ENCODE assay signal across 12 cellular contexts in genomic region chr1:97906567-97907228, GRCh38. TPM values are rescaled to one million over a fixed set of nuclear protein-coding genes. Genes with fewer than 3 reads are reported as not detected.
DNase-seq lines count a peak whose midpoint lies in the region; FAIRE-seq and TF ChIP-seq lines count a peak whose summit lies in the region.
"Had no signal": no experiment of that assay in that cellular context is flagged by ENCODE, and none has a peak within 500 bp of the region (broad histone marks: within the 10 kb centered on the region; RNA-seq: fewer than 3 reads in every experiment).

No MANE protein-coding gene starts in this region.

- no peaks in the 10 kb centered on the region for H3K36me3 ChIP-seq in breast epithelium
- H3K36me3 ChIP-seq in kidney epithelial cell (ENCODE audit: control insufficient read depth, insufficient read depth, low read length), result no peaks in the 10 kb centered on the region
- H3K36me3 ChIP-seq: vagina had no signal

- POLR2A ChIA-PET in MCF 10A (lab: Yijun Ruan, JAX), result interaction anchor here (0.6 to 13.2 kb wide), 7 partner anchors 10 to 199 kb away, joined by 3 to 377 read pairs (median 4); partner anchors contain the start of gene DPYD

- peaks cover 5 to 10% of the 10 kb centered on the region in 2 donors for H3K4me1 ChIP-seq in breast epithelium

- H3K27ac ChIP-seq in breast epithelium, result peak overlapping the region in 1 of 2 donors; percentile 30
- H3K27ac ChIP-seq: vagina had no signal

- H3K4me3 ChIP-seq in breast epithelium (no peak overlapping the region), kidney epithelial cell (ENCODE audit: low read depth, low read length) (no peak overlapping the region)
- H3K4me3 ChIP-seq: K562, vagina had no signal

- intact Hi-C loops in MCF 10A (cut with micrococcal nuclease) (loop anchor here (10.0 kb wide), 1 partner anchor 418 kb away; no protein-coding TSS in a partner anchor), breast epithelium (cut with DNase I; ENCODE audit: low total_unique reads) (no loop called here)
- intact Hi-C loops in activated T-helper 1 cell treated with anti-CD3 and anti-CD28 coated beads, Interleukin-12 subunit alpha, Interleukin-12 subunit beta, Interleukin-2, Interleukin-4 antibody, amounts not matched to agents 30 ng/mL and 10 ng/mL and 1 ng/mL, durations not matched to agents 14 hours and 24 hours and 36 hours (cut with micrococcal nuclease), result no loop called here

- no peak overlapping the region for H3K27ac Mint-ChIP-seq in MCF 10A (ENCODE audit: low read depth, unreplicated experiment)
- no peak overlapping the region for H3K27ac Mint-ChIP-seq in activated T-helper 1 cell treated with anti-CD3 and anti-CD28 coated beads, Interleukin-12 subunit alpha, Interleukin-12 subunit beta, Interleukin-2, Interleukin-4 antibody, amounts not matched to agents 30 ng/mL and 10 ng/mL and 1 ng/mL, durations not matched to agents 14 hours and 24 hours and 36 hours

- TF ChIP-seq CTCF in MCF 10A (IDR thresholded peaks at IDR 0.05; ENCODE audit: unreplicated experiment), result no peak
- no peak for TF ChIP-seq CTCF in breast epithelium (IDR thresholded peaks at IDR 0.05)
- no peak for TF ChIP-seq CTCF in kidney epithelial cell (IDR thresholded peaks at IDR 0.05; ENCODE audit: insufficient read depth, low read length, poor library complexity, severe bottlenecking)

- no peaks in the 10 kb centered on the region for H3K27me3 Mint-ChIP-seq in MCF 10A (ENCODE audit: insufficient read depth, unreplicated experiment)
- H3K27me3 Mint-ChIP-seq in activated T-helper 1 cell treated with anti-CD3 and anti-CD28 coated beads, Interleukin-12 subunit alpha, Interleukin-12 subunit beta, Interleukin-2, Interleukin-4 antibody, amounts not matched to agents 30 ng/mL and 10 ng/mL and 1 ng/mL, durations not matched to agents 14 hours and 24 hours and 36 hours (ENCODE audit: insufficient read depth), result no peaks in the 10 kb centered on the region

- FAIRE-seq in urothelium cell line (lab: Jason Lieb, UNC), result no peak
- FAIRE-seq: K562, small intestine had no signal

- peak; percentile 93 for DNase-seq in MCF 10A (ENCODE audit: unreplicated experiment)
- no peak for DNase-seq in breast epithelium (ENCODE audit: low spot score in 2 of 2)
- DNase-seq in amniotic epithelial cell (ENCODE audit: low read depth), result peak; percentile 87
- peak; percentile 71 for DNase-seq in kidney epithelial cell (ENCODE audit: low read depth)
- DNase-seq in urothelium cell line (ENCODE audit: low spot score), result peak; percentile 57
- no peak for DNase-seq in HT-29 (ENCODE audit: low spot score)
- DNase-seq in stimulated activated CD4-positive, alpha-beta T cell treated with anti-CD3 and anti-CD28 coated beads, Interleukin-1b, Interleukin-23, amount 100 ng/mL, for 48 hours, result no peak
- no peak for DNase-seq in activated T-helper 1 cell treated with anti-CD3 and anti-CD28 coated beads, Interleukin-12 subunit alpha, Interleukin-12 subunit beta, Interleukin-2, Interleukin-4 antibody, amounts not matched to agents 30 ng/mL and 10 ng/mL and 1 ng/mL, durations not matched to agents 14 hours and 24 hours and 36 hours (ENCODE audit: low spot score)
- DNase-seq: C1 segment of cervical spinal cord, small intestine had no signal

- CTCF ChIA-PET in MCF 10A (lab: Yijun Ruan, JAX), result interaction anchor here (1.3 to 2.6 kb wide), 2 partner anchors 12 to 558 kb away, joined by 3 to 20 read pairs; no protein-coding TSS in a partner anchor

- no peak for TF ChIP-seq POLR2A in breast epithelium (IDR thresholded peaks at IDR 0.05)

- H3K4me3 Mint-ChIP-seq in MCF 10A (ENCODE audit: unreplicated experiment), result peak overlapping the region; percentile 38
- no peak overlapping the region for H3K4me3 Mint-ChIP-seq in activated T-helper 1 cell treated with anti-CD3 and anti-CD28 coated beads, Interleukin-12 subunit alpha, Interleukin-12 subunit beta, Interleukin-2, Interleukin-4 antibody, amounts not matched to agents 30 ng/mL and 10 ng/mL and 1 ng/mL, durations not matched to agents 14 hours and 24 hours and 36 hours

- no peaks in the 10 kb centered on the region for H3K9me3 ChIP-seq in breast epithelium
- H3K9me3 ChIP-seq: vagina had no signal

- no peaks in the 10 kb centered on the region for H3K9me3 Mint-ChIP-seq in MCF 10A (ENCODE audit: unreplicated experiment)
- no peaks in the 10 kb centered on the region for H3K9me3 Mint-ChIP-seq in activated T-helper 1 cell treated with anti-CD3 and anti-CD28 coated beads, Interleukin-12 subunit alpha, Interleukin-12 subunit beta, Interleukin-2, Interleukin-4 antibody, amounts not matched to agents 30 ng/mL and 10 ng/mL and 1 ng/mL, durations not matched to agents 14 hours and 24 hours and 36 hours

- no peaks in the 10 kb centered on the region for H3K36me3 Mint-ChIP-seq in MCF 10A (ENCODE audit: insufficient read depth, unreplicated experiment)
- H3K36me3 Mint-ChIP-seq in activated T-helper 1 cell treated with anti-CD3 and anti-CD28 coated beads, Interleukin-12 subunit alpha, Interleukin-12 subunit beta, Interleukin-2, Interleukin-4 antibody, amounts not matched to agents 30 ng/mL and 10 ng/mL and 1 ng/mL, durations not matched to agents 14 hours and 24 hours and 36 hours (ENCODE audit: low read depth), result peaks cover 5% of the 10 kb centered on the region

- no peaks in the 10 kb centered on the region for H3K27me3 ChIP-seq in breast epithelium
- no peaks in the 10 kb centered on the region for H3K27me3 ChIP-seq in kidney epithelial cell (ENCODE audit: control insufficient read depth, insufficient read depth, low read length)
- H3K27me3 ChIP-seq: vagina had no signal

- H3K4me1 Mint-ChIP-seq in MCF 10A (ENCODE audit: insufficient read depth, unreplicated experiment), result peaks cover 12% of the 10 kb centered on the region
- H3K4me1 Mint-ChIP-seq in activated T-helper 1 cell treated with anti-CD3 and anti-CD28 coated beads, Interleukin-12 subunit alpha, Interleukin-12 subunit beta, Interleukin-2, Interleukin-4 antibody, amounts not matched to agents 30 ng/mL and 10 ng/mL and 1 ng/mL, durations not matched to agents 14 hours and 24 hours and 36 hours (ENCODE audit: low read depth), result peaks cover 27% of the 10 kb centered on the region

- BruUV-seq in MCF 10A (replicated peaks; lab: Mats Ljungman, UMichigan), result no TSS peak

RNA-seq across cellular contexts. Expression of gene DPYD, which starts 14.1 kb away (rescaled TPM):
- 37.4 and 48.2 TPM in 2 replicates for total RNA-seq in MCF 10A (2022)
- 10 to 100 TPM; 56.4 to 95.1 (median 58.1) TPM for total RNA-seq in breast epithelium
- total RNA-seq in kidney epithelial cell, result 1.4 and 1.6 TPM in 2 replicates
- total RNA-seq in HT-29 (2014; rRNA removed; shearing (Covaris generic)), result 1.5 and 2.1 TPM in 2 replicates
- total RNA-seq in activated T-helper 1 cell treated with anti-CD3 and anti-CD28 coated beads, Interleukin-12 subunit alpha, Interleukin-12 subunit beta, Interleukin-2, Interleukin-4 antibody, amounts not matched to agents 30 ng/mL and 10 ng/mL and 1 ng/mL, durations not matched to agents 14 hours and 24 hours and 36 hours, result 16.2 and 17.9 TPM in 2 replicates

Comparison
In these comparisons a context has a peak if more than half of its experiments do, and no peak if none do; other contexts are left out.
1. DNase-seq: peak in MCF 10A (single experiment), amniotic epithelial cell (single experiment), kidney epithelial cell (single experiment) and urothelium cell line (single experiment); none in breast epithelium (0 of 2), HT-29 (single experiment), stimulated activated CD4-positive, alpha-beta T cell treated with anti-CD3 and anti-CD28 coated beads, Interleukin-1b, Interleukin-23, amount 100 ng/mL, for 48 hours (single experiment) and activated T-helper 1 cell treated with anti-CD3 and anti-CD28 coated beads, Interleukin-12 subunit alpha, Interleukin-12 subunit beta, Interleukin-2, Interleukin-4 antibody, amounts not matched to agents 30 ng/mL and 10 ng/mL and 1 ng/mL, durations not matched to agents 14 hours and 24 hours and 36 hours (single experiment).